In the genomic region with DNA sequence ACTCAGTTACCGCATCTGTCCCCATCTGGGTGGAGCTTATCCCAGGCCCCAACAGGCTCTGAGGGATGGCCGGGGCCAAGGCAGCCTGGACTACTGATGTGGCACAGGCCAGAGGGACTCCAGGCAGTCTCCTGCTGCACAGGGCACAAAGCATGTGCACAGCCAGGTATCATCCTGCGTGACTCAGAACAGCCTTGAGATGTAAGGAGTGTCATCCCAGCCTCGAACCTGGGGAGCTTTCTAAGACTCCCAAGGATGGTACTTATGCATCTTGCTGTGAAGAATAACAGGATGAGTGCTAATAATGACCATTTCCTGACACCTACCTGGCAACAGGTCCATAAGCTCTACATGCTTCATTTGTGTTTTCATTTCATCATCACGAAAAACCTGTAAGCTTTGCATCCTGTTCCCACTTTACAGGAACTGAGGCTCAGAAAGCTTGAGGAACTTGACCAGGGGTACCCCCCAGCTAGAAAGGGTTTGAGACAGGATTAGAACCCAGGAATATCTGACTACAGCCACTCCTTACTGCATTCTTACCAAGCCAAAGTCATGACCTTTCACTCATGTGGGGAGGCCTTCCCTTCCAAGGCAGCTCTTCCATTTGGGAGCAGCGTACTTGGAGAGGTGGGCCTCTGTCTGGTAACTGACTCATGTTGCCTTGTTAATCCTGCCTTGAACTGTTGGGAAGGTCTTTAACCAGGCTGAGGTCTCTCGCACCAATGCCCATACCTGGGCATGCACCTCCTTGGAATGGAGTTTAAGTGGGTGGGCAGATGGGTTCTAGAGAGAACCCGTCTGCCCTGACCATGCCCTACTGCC, we compare ENCODE assay signal across 1 cellular context.
TF ChIP-seq lines count a peak whose summit lies in the region.

No MANE protein-coding gene starts in this region.

TF ChIP-seq in K562, 482 proteins besides CTCF, POLR2A, EP300 and RAD21 (continued from another document and continues in another):
- TF ChIP-seq DLX4 (CRISPR knock-in tag; IDR thresholded peaks at IDR 0.05) (no peak), E2F8 (IDR thresholded peaks at IDR 0.05; ENCODE audit: low read depth, partially characterized antibody) (no peak), ATF6 (CRISPR knock-in tag; IDR thresholded peaks at IDR 0.05) (0 out of 2 replicates have a peak, but pooled peaks have one; percentile 25), ZFP30 (CRISPR knock-in tag; IDR thresholded peaks at IDR 0.05; ENCODE audit: borderline replicate concordance) (no peak), THAP7 (CRISPR knock-in tag; IDR thresholded peaks at IDR 0.05) (peak; percentile 65; the same call in 1 of the 2 replicates), MBD1 (CRISPR knock-in tag; IDR thresholded peaks at IDR 0.05) (no peak), ZNF778 (CRISPR knock-in tag; IDR thresholded peaks at IDR 0.05) (no peak), MAZ (CRISPR knock-in tag; conservative IDR thresholded peaks at IDR 0.05 in 1 of 2, IDR thresholded peaks at IDR 0.05 in 1 of 2) (no peak), RBFOX2 (IDR thresholded peaks at IDR 0.05; ENCODE audit: low read depth, low read length) (peak; percentile 73), ETV5 (CRISPR knock-in tag; IDR thresholded peaks at IDR 0.05; ENCODE audit: low read depth) (0 out of 2 replicates have a peak, but pooled peaks have one; percentile 24), AFF1 (IDR thresholded peaks at IDR 0.05; ENCODE audit: low read depth in 1 of 2, partially characterized antibody in 2 of 2) (peak in 1 of 2 experiments; percentile 71), ZNF274 (IDR thresholded peaks at IDR 0.05; ENCODE audit: borderline replicate concordance, low read depth, low read length) (no peak), ZNF398 (CRISPR knock-in tag; IDR thresholded peaks at IDR 0.05) (no peak), PHF20 (IDR thresholded peaks at IDR 0.05; ENCODE audit: partially characterized antibody) (no peak), CTBP1 (IDR thresholded peaks at IDR 0.05; ENCODE audit: borderline replicate concordance) (0 out of 2 replicates have a peak, but pooled peaks have one; percentile 9), ZEB2 (IDR thresholded peaks at IDR 0.05) (no peak), TFAM (CRISPR knock-in tag; conservative IDR thresholded peaks at IDR 0.05) (no peak)
- TF ChIP-seq, protein P1, sequence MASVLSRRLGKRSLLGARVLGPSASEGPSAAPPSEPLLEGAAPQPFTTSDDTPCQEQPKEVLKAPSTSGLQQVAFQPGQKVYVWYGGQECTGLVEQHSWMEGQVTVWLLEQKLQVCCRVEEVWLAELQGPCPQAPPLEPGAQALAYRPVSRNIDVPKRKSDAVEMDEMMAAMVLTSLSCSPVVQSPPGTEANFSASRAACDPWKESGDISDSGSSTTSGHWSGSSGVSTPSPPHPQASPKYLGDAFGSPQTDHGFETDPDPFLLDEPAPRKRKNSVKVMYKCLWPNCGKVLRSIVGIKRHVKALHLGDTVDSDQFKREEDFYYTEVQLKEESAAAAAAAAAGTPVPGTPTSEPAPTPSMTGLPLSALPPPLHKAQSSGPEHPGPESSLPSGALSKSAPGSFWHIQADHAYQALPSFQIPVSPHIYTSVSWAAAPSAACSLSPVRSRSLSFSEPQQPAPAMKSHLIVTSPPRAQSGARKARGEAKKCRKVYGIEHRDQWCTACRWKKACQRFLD (CRISPR knock-in tag; IDR thresholded peaks at IDR 0.05) = 0 out of 2 replicates have a peak, but pooled peaks have one; percentile 2
- TF ChIP-seq, protein P2, sequence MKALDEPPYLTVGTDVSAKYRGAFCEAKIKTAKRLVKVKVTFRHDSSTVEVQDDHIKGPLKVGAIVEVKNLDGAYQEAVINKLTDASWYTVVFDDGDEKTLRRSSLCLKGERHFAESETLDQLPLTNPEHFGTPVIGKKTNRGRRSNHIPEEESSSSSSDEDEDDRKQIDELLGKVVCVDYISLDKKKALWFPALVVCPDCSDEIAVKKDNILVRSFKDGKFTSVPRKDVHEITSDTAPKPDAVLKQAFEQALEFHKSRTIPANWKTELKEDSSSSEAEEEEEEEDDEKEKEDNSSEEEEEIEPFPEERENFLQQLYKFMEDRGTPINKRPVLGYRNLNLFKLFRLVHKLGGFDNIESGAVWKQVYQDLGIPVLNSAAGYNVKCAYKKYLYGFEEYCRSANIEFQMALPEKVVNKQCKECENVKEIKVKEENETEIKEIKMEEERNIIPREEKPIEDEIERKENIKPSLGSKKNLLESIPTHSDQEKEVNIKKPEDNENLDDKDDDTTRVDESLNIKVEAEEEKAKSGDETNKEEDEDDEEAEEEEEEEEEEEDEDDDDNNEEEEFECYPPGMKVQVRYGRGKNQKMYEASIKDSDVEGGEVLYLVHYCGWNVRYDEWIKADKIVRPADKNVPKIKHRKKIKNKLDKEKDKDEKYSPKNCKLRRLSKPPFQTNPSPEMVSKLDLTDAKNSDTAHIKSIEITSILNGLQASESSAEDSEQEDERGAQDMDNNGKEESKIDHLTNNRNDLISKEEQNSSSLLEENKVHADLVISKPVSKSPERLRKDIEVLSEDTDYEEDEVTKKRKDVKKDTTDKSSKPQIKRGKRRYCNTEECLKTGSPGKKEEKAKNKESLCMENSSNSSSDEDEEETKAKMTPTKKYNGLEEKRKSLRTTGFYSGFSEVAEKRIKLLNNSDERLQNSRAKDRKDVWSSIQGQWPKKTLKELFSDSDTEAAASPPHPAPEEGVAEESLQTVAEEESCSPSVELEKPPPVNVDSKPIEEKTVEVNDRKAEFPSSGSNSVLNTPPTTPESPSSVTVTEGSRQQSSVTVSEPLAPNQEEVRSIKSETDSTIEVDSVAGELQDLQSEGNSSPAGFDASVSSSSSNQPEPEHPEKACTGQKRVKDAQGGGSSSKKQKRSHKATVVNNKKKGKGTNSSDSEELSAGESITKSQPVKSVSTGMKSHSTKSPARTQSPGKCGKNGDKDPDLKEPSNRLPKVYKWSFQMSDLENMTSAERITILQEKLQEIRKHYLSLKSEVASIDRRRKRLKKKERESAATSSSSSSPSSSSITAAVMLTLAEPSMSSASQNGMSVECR (CRISPR knock-in tag; IDR thresholded peaks at IDR 0.05) = no peak
